Comparison of ENCODE assay signal across 20 cellular contexts in the genomic region with DNA sequence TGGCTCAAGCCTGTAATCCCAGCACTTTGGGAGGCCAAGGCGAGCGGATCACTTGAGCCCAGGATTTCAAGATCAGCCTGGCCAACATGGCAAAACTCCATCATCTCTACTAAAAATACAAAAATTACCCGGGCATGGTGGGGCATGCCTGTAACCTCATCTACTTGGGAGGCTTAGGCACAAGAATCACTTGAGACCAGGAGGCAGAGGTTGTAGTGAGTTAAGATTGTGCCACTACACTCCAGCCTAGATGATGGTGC. TPM values are rescaled to one million over a fixed set of nuclear protein-coding genes. Genes with fewer than 3 reads are reported as not detected.
DNase-seq lines count a peak whose midpoint lies in the region; ATAC-seq and TF ChIP-seq lines count a peak whose summit lies in the region.
"Had no signal": no experiment of that assay in that cellular context is flagged by ENCODE, and none has a peak within 500 bp of the region (broad histone marks: within the 10 kb centered on the region; RNA-seq: fewer than 3 reads in every experiment).

No MANE protein-coding gene starts in this region.

- no peak for TF ChIP-seq POLR2A in heart left ventricle (IDR thresholded peaks at IDR 0.05)
- TF ChIP-seq POLR2A in uterus (IDR thresholded peaks at IDR 0.05) = no peak

- DNase-seq in heart left ventricle (no peak), right cardiac atrium (no peak), epithelial cell of prostate (ENCODE audit: low read depth, low spot score) (no peak), lung (ENCODE audit: low spot score) (no peak), uterus (no peak), left lung (no peak), NCI-H2196 treated with DMSO at 0.1 percent for 48 hours (lab: John Stamatoyannopoulos, UW; ENCODE audit: unreplicated experiment) (no peak)
- DNase-seq: CD8-positive, alpha-beta memory T cell; DMS 273 treated with DMSO at 0.1 percent for 48 hours; GDM1; Kasumi-1; NCI-H187 treated with DMSO at 0.1 percent for 48 hours; NCI-H510A; NCI-H774; PC-3 had no signal

- ATAC-seq in heart left ventricle = no peak
- no peak for ATAC-seq in right cardiac atrium
- no peak for ATAC-seq in lung (ENCODE audit: insufficient read depth, low FRiP score)
- no peak for ATAC-seq in HG02852 (IDR thresholded peaks at IDR 0.05; ENCODE audit: unreplicated experiment)
- no peak for ATAC-seq in left lung
- ATAC-seq: GM12878, PC-3 had no signal

- H3K9me3 ChIP-seq in heart left ventricle (no peaks in the 10 kb centered on the region), right cardiac atrium (ENCODE audit: control insufficient read depth, low read length) (no peaks in the 10 kb centered on the region), lung (ENCODE audit: control insufficient read depth in 2 of 2, insufficient read depth in 1 of 2, low read length in 1 of 2) (no peaks in the 10 kb centered on the region), uterus (no peaks in the 10 kb centered on the region), left lung (no peaks in the 10 kb centered on the region)
- H3K9me3 ChIP-seq: BLaER1 treated with 17β-estradiol and CSF1 and Interleukin-3, amounts not matched to agents 10 nM and 100 nM had no signal

- H3K27me3 ChIP-seq in heart left ventricle (no peaks in the 10 kb centered on the region), right cardiac atrium (ENCODE audit: control insufficient read depth, insufficient read depth) (no peaks in the 10 kb centered on the region), lung (ENCODE audit: control insufficient read depth, insufficient read depth) (no peaks in the 10 kb centered on the region), uterus (no peaks in the 10 kb centered on the region), left lung (no peaks in the 10 kb centered on the region)
- H3K27me3 ChIP-seq: BLaER1 treated with 17β-estradiol and CSF1 and Interleukin-3, amounts not matched to agents 10 nM and 100 nM had no signal

- no peak overlapping the region for H3K4me3 ChIP-seq in heart left ventricle
- H3K4me3 ChIP-seq in right cardiac atrium (ENCODE audit: low read length) = no peak overlapping the region
- H3K4me3 ChIP-seq in lung = no peak overlapping the region
- H3K4me3 ChIP-seq in uterus = no peak overlapping the region
- no peak overlapping the region for H3K4me3 ChIP-seq in left lung
- H3K4me3 ChIP-seq: BLaER1 treated with 17β-estradiol and CSF1 and Interleukin-3, amounts not matched to agents 10 nM and 100 nM; GM12878 had no signal

- peaks cover 18 to 96% (median 73%) of the 10 kb centered on the region in 12 donors for H3K4me1 ChIP-seq in heart left ventricle
- peaks cover 8% of the 10 kb centered on the region for H3K4me1 ChIP-seq in right cardiac atrium (ENCODE audit: control insufficient read depth, insufficient read depth, low read length)
- peaks cover 0 to 32% of the 10 kb centered on the region in 2 donors for H3K4me1 ChIP-seq in lung (ENCODE audit: control insufficient read depth in 2 of 2, insufficient read depth in 2 of 2, low read length in 2 of 2)
- peaks cover 0 to 15% of the 10 kb centered on the region in 2 donors for H3K4me1 ChIP-seq in uterus
- peaks cover 2 to 8% of the 10 kb centered on the region in 2 donors for H3K4me1 ChIP-seq in left lung
- H3K4me1 ChIP-seq: BLaER1 treated with 17β-estradiol and CSF1 and Interleukin-3, amounts not matched to agents 10 nM and 100 nM had no signal

- no peak for TF ChIP-seq CTCF in heart left ventricle (IDR thresholded peaks at IDR 0.05)
- TF ChIP-seq CTCF in lung (IDR thresholded peaks at IDR 0.05; ENCODE audit: control extremely low read depth, extremely low read depth) = no peak
- no peak for TF ChIP-seq CTCF in uterus (IDR thresholded peaks at IDR 0.05)
- no peak for TF ChIP-seq CTCF in left lung (IDR thresholded peaks at IDR 0.05)

- H3K36me3 ChIP-seq in heart left ventricle = peaks cover 0 to 6% (median 1%) of the 10 kb centered on the region in 9 donors
- peaks cover 0 to 6% of the 10 kb centered on the region in 2 donors for H3K36me3 ChIP-seq in lung (ENCODE audit: control insufficient read depth in 2 of 2, insufficient read depth in 2 of 2, low read length in 2 of 2)
- H3K36me3 ChIP-seq in uterus = no peaks in the 10 kb centered on the region
- no peaks in the 10 kb centered on the region for H3K36me3 ChIP-seq in left lung
- H3K36me3 ChIP-seq: BLaER1 treated with 17β-estradiol and CSF1 and Interleukin-3, amounts not matched to agents 10 nM and 100 nM had no signal

- intact Hi-C loops in heart left ventricle (cut with DNase I) = no loop called here
- intact Hi-C loops in right cardiac atrium (cut with DNase I) = no loop called here
- intact Hi-C loops in uterus (cut with DNase I; ENCODE audit: low total_unique reads) = no loop called here
- intact Hi-C loops in left lung (cut with DNase I) = no loop called here

- H3K27ac ChIP-seq in heart left ventricle = peak overlapping the region in 11 of 12 donors; percentile 23 to 98 (median 73)
- no peak overlapping the region for H3K27ac ChIP-seq in right cardiac atrium (ENCODE audit: low read length)
- H3K27ac ChIP-seq in epithelial cell of prostate = peak overlapping the region; percentile 69
- H3K27ac ChIP-seq in lung (ENCODE audit: low read depth in 1 of 2, low read length in 1 of 2) = peak overlapping the region; percentile 52 to 84
- H3K27ac ChIP-seq in uterus = peak overlapping the region; percentile 13 to 56
- no peak overlapping the region for H3K27ac ChIP-seq in left lung
- H3K27ac ChIP-seq: BLaER1 treated with 17β-estradiol and CSF1 and Interleukin-3, amounts not matched to agents 10 nM and 100 nM; HL-60 had no signal

- WGBS in heart left ventricle, 4 donors = 84 to 88% (median 88%) methylated on average over 3 of the region's 3 CpGs
- WGBS in right cardiac atrium = 89% methylated on average over 3 of the region's 3 CpGs
- 95 to 99% methylated on average over 3 of the region's 3 CpGs for WGBS in lung, 2 donors

RNA-seq across cellular contexts. Expression of a gene that starts 12.0 kb away (rescaled TPM):
- 100 to 1,000 TPM in 7 of 9 donors, 10 to 100 TPM in 2; 74.0 to 236 (median 120) TPM for total RNA-seq in heart left ventricle
- polyA plus RNA-seq in heart left ventricle = 100 to 1,000 TPM in 1 of 2 donors, 10 to 100 TPM in 1; 95.2 to 134 TPM
- 10 to 100 TPM; 71.9 to 79.6 (median 75.5) TPM for total RNA-seq in right cardiac atrium
- 74.6 TPM for polyA plus RNA-seq in right cardiac atrium
- 10 to 100 TPM; 27.3 to 32.2 TPM for total RNA-seq in lung
- polyA plus RNA-seq in lung = 10 to 100 TPM; 10.5 to 16.7 TPM
- total RNA-seq in uterus = 10 to 100 TPM; 17.8 to 64.3 (median 40.6) TPM
- total RNA-seq in left lung = 10 to 100 TPM; 14.3 to 22.5 TPM
- total RNA-seq: CD8-positive, alpha-beta memory T cell had no signal
- polyA plus RNA-seq: CD8-positive, alpha-beta memory T cell; IgD-negative memory B cell had no signal

Comparison
In these comparisons a context has a peak if more than half of its experiments do, and no peak if none do; other contexts are left out.
1. H3K27ac ChIP-seq: peak in heart left ventricle (11 of 12), epithelial cell of prostate (single experiment), lung (2 of 2) and uterus (2 of 2); none in right cardiac atrium (single experiment) and left lung (0 of 2).